Comparison of ENCODE assay signal across 10 cellular contexts in the genomic region with DNA sequence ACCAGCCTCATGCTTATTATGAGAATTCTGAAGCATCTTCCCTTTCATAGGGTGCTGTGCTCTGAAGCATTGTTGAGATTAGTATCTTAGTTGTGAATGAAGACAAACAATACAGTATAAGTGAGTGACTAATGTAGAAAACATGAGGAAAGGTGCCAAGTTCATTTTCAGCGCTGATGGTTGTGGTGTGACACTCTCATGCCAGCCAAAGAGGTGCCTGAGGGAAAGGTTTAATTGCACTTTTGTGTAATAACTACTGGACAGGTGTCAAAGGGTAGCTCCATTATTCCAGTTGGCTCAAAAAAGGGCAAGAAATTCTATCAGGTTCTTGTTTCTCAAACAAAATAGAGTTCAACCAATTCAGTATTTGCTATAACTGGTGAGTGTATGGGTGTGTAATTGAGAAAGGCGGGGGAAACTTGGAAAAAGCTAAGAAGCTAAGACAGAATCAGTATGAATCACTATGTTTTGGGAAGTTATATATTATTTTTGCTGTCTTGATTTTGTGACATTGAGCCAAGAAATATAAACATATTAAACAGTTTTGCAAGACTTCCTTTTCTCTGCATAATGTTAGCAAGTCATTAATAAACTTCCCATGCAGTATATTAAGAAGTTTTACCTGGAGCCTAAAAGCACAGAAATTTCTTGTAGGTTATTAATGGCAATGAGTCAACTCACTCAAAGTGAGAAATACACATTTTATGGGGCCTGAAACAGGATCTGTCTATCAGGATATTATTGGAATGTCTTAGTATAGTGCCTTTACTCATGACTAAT. TPM values are rescaled to one million over a fixed set of nuclear protein-coding genes. Genes with fewer than 3 reads are reported as not detected.
DNase-seq lines count a peak whose midpoint lies in the region; ATAC-seq, FAIRE-seq and TF ChIP-seq lines count a peak whose summit lies in the region.
"Had no signal": no experiment of that assay in that cellular context is flagged by ENCODE, and none has a peak within 500 bp of the region (broad histone marks: within the 10 kb centered on the region; RNA-seq: fewer than 3 reads in every experiment).

No MANE protein-coding gene starts in this region.

- no peak overlapping the region for H3K4me3 Mint-ChIP-seq in astrocyte (ENCODE audit: unreplicated experiment)
- H3K4me3 Mint-ChIP-seq in naive thymus-derived CD4-positive, alpha-beta T cell = no peak overlapping the region

- no peak overlapping the region for H2AFZ ChIP-seq in astrocyte (ENCODE audit: low read depth, low read length)

- DNase-seq in COR-L47 (lab: John Stamatoyannopoulos, UW) (peak; percentile 4), HS-27A (ENCODE audit: low read depth) (peak; percentile 91), astrocyte (ENCODE audit: low read depth) (peak; percentile 89), left lung (no peak), cerebellum (ENCODE audit: low spot score) (no peak), erythroblast (lab: John Stamatoyannopoulos, UW) (no peak)
- no peak for DNase-seq in activated CD8-positive, alpha-beta memory T cell treated with anti-CD3 and anti-CD28 coated beads, Interleukin-2, amount 50 U/mL, for 48 hours
- no peak for DNase-seq in naive thymus-derived CD4-positive, alpha-beta T cell
- DNase-seq: amygdala, psoas muscle had no signal

- POLR2A ChIA-PET in naive thymus-derived CD4-positive, alpha-beta T cell (lab: Charles Lee) = no interaction called here

- H3K36me3 ChIP-seq in astrocyte (ENCODE audit: insufficient read depth, low read length) (no peaks in the 10 kb centered on the region), left lung (no peaks in the 10 kb centered on the region)
- H3K36me3 ChIP-seq in naive thymus-derived CD4-positive, alpha-beta T cell (ENCODE audit: control insufficient read depth in 2 of 3, insufficient read depth in 3 of 3, low read length in 3 of 3) = no peaks in the 10 kb centered on the region

- intact Hi-C loops in left lung (cut with DNase I) = no loop called here
- intact Hi-C loops in naive thymus-derived CD4-positive, alpha-beta T cell (cut with micrococcal nuclease) = no loop called here

- H3K4me2 ChIP-seq in astrocyte (ENCODE audit: low read length) = peak overlapping the region; percentile 67

- TF ChIP-seq CTCF in astrocyte (IDR thresholded peaks at IDR 0.05; ENCODE audit: insufficient read depth, low read depth, low read length) (no peak), left lung (IDR thresholded peaks at IDR 0.05) (no peak)

- H3K27me3 ChIP-seq in astrocyte (ENCODE audit: insufficient read depth, low read length) = no peaks in the 10 kb centered on the region
- no peaks in the 10 kb centered on the region for H3K27me3 ChIP-seq in left lung
- H3K27me3 ChIP-seq in naive thymus-derived CD4-positive, alpha-beta T cell (ENCODE audit: control insufficient read depth in 2 of 2, insufficient read depth in 2 of 2, low read length in 2 of 2) = no peaks in the 10 kb centered on the region

- no peaks in the 10 kb centered on the region for H3K36me3 Mint-ChIP-seq in astrocyte (ENCODE audit: low read depth, unreplicated experiment)
- H3K36me3 Mint-ChIP-seq in naive thymus-derived CD4-positive, alpha-beta T cell = no peaks in the 10 kb centered on the region

- no peak overlapping the region for H3K9ac ChIP-seq in astrocyte (ENCODE audit: low read length)

- no peak for TF ChIP-seq POLR2A in erythroblast (IDR thresholded peaks at IDR 0.05; ENCODE audit: low read length)

- H3K9me3 ChIP-seq in astrocyte (ENCODE audit: insufficient read depth, low read depth, low read length) (no peaks in the 10 kb centered on the region), left lung (no peaks in the 10 kb centered on the region)
- no peaks in the 10 kb centered on the region for H3K9me3 ChIP-seq in naive thymus-derived CD4-positive, alpha-beta T cell (ENCODE audit: control insufficient read depth in 2 of 3, low read length in 3 of 3)
- H3K9me3 ChIP-seq: psoas muscle had no signal

- peaks cover 2% of the 10 kb centered on the region for H3K79me2 ChIP-seq in astrocyte (ENCODE audit: insufficient read depth, low read length)

- H4K20me1 ChIP-seq in astrocyte (ENCODE audit: insufficient read depth, low read length) = no peaks in the 10 kb centered on the region

- H3K27ac ChIP-seq in astrocyte (ENCODE audit: low read depth, low read length) = peak overlapping the region; percentile 65
- peak overlapping the region in 1 of 2 donors; percentile 21 for H3K27ac ChIP-seq in left lung
- no peak overlapping the region for H3K27ac ChIP-seq in naive thymus-derived CD4-positive, alpha-beta T cell (ENCODE audit: low read depth, low read length)
- H3K27ac ChIP-seq: psoas muscle had no signal

- no peak overlapping the region for H3K27ac Mint-ChIP-seq in astrocyte (ENCODE audit: unreplicated experiment)
- no peak overlapping the region for H3K27ac Mint-ChIP-seq in naive thymus-derived CD4-positive, alpha-beta T cell

- peak; percentile 86 for ATAC-seq in left lung
- ATAC-seq in naive thymus-derived CD4-positive, alpha-beta T cell = no peak

- peaks cover 9% of the 10 kb centered on the region for H3K4me1 Mint-ChIP-seq in astrocyte (ENCODE audit: low read depth, unreplicated experiment)
- no peaks in the 10 kb centered on the region for H3K4me1 Mint-ChIP-seq in naive thymus-derived CD4-positive, alpha-beta T cell

- no peaks in the 10 kb centered on the region for H3K9me3 Mint-ChIP-seq in astrocyte (ENCODE audit: unreplicated experiment)
- H3K9me3 Mint-ChIP-seq in naive thymus-derived CD4-positive, alpha-beta T cell = peaks cover 0 to 1% (median 0%) of the 10 kb centered on the region in 11 donors

- peaks cover 18% of the 10 kb centered on the region for H3K4me1 ChIP-seq in astrocyte (ENCODE audit: insufficient read depth, low read length)
- H3K4me1 ChIP-seq in left lung = no peaks in the 10 kb centered on the region
- H3K4me1 ChIP-seq in naive thymus-derived CD4-positive, alpha-beta T cell (ENCODE audit: control insufficient read depth in 2 of 2, insufficient read depth in 2 of 2, low read length in 2 of 2) = no peaks in the 10 kb centered on the region
- H3K4me1 ChIP-seq: psoas muscle had no signal

- H3K27me3 Mint-ChIP-seq in astrocyte (ENCODE audit: low read depth, unreplicated experiment) = no peaks in the 10 kb centered on the region
- peaks cover 0 to 18% (median 6%) of the 10 kb centered on the region in 5 donors for H3K27me3 Mint-ChIP-seq in naive thymus-derived CD4-positive, alpha-beta T cell

- H3K4me3 ChIP-seq in astrocyte (ENCODE audit: insufficient read depth, low read depth, low read length) (peak overlapping the region; percentile 14), left lung (no peak overlapping the region)
- H3K4me3 ChIP-seq in naive thymus-derived CD4-positive, alpha-beta T cell (ENCODE audit: low read length) = no peak overlapping the region
- H3K4me3 ChIP-seq: psoas muscle had no signal

- peak; percentile 92 for FAIRE-seq in astrocyte (lab: Jason Lieb, UNC)

- CTCF ChIA-PET in naive thymus-derived CD4-positive, alpha-beta T cell (lab: Charles Lee) = interaction anchor here (0.6 kb wide), 1 partner anchor 318 kb away, joined by 3 read pairs; no protein-coding TSS in a partner anchor

RNA-seq across cellular contexts. Expression of gene KCNK2, which starts 31.8 kb away (rescaled TPM):
- total RNA-seq in astrocyte (0.16 TPM in 1 of 2 replicates, not detected in the other), left lung (under 1 TPM in 1 of 2 donors, not detected in 1; 0.26 TPM), cerebellum (21.9 TPM)
- total RNA-seq in naive thymus-derived CD4-positive, alpha-beta T cell = not detected
- polyA plus RNA-seq in naive thymus-derived CD4-positive, alpha-beta T cell = not detected

Comparison
In these comparisons a context has a peak if more than half of its experiments do, and no peak if none do; other contexts are left out.
1. DNase-seq: peak in COR-L47 (single experiment), HS-27A (single experiment) and astrocyte (single experiment); none in left lung (0 of 2), activated CD8-positive, alpha-beta memory T cell treated with anti-CD3 and anti-CD28 coated beads, Interleukin-2, amount 50 U/mL, for 48 hours (single experiment), cerebellum (single experiment), naive thymus-derived CD4-positive, alpha-beta T cell (0 of 9) and erythroblast (0 of 2).
2. RNA of gene KCNK2, which starts 31.8 kb away (total RNA-seq): 21.9 TPM in cerebellum (single experiment); 0.26 TPM in left lung, 0.16 TPM in astrocyte and not detected in naive thymus-derived CD4-positive, alpha-beta T cell; every median in the first group is over 10 times any median in the second.